14 cellular contexts compared by ENCODE assay signal in genomic region chr3:113685956-113686721, GRCh38. TPM values are rescaled to one million over a fixed set of nuclear protein-coding genes. Genes with fewer than 3 reads are reported as not detected.
DNase-seq lines count a peak whose midpoint lies in the region; ATAC-seq and TF ChIP-seq lines count a peak whose summit lies in the region.
"Had no signal": no experiment of that assay in that cellular context is flagged by ENCODE, and none has a peak within 500 bp of the region (broad histone marks: within the 10 kb centered on the region; RNA-seq: fewer than 3 reads in every experiment).

No MANE protein-coding gene starts in this region.

- DNase-seq in Right ventricle myocardium inferior (ENCODE audit: missing footprints) (no peak), cardiac septum (ENCODE audit: low spot score) (no peak), brain microvascular endothelial cell (peak; percentile 25), kidney epithelial cell (ENCODE audit: low read depth) (peak; percentile 25), aorta (no peak), NCI-H510A (lab: John Stamatoyannopoulos, UW) (no peak), middle frontal gyrus (ENCODE audit: extremely low spot score, low spot score) (no peak)
- DNase-seq: activated T-cell treated with anti-CD3 and anti-CD28 coated beads, Interleukin-2, amount 50 U/mL, for 24 hours; GDM1; H7; NCI-H1436 treated with DMSO at 0.1 percent for 48 hours; nephron progenitor cell; stimulated activated CD4-positive, alpha-beta T cell treated with anti-CD3 and anti-CD28 coated beads, Interleukin-2, amount 100 ng/mL, for 24 hours had no signal

- intact Hi-C loops in Right ventricle myocardium inferior (cut with DNase I) (no loop called here), cardiac septum (cut with DNase I) (no loop called here), aorta (cut with DNase I) (no loop called here)

- H3K27me3 ChIP-seq in brain microvascular endothelial cell (replicated peaks) = no peaks in the 10 kb centered on the region
- H3K27me3 ChIP-seq in kidney epithelial cell (ENCODE audit: control insufficient read depth, insufficient read depth, low read length) = no peaks in the 10 kb centered on the region
- H3K27me3 ChIP-seq in aorta (ENCODE audit: control insufficient read depth in 1 of 2, insufficient read depth in 2 of 2, low read length in 1 of 2) = no peaks in the 10 kb centered on the region

- in situ Hi-C loops in brain microvascular endothelial cell (cut with HindIII; ENCODE audit: low pct_ligation_motif_present, low sequenced_read_pairs) = no loop called here

- H3K36me3 ChIP-seq in brain microvascular endothelial cell (replicated peaks) = no peaks in the 10 kb centered on the region
- no peaks in the 10 kb centered on the region for H3K36me3 ChIP-seq in kidney epithelial cell (ENCODE audit: control insufficient read depth, insufficient read depth, low read length)
- H3K36me3 ChIP-seq in aorta (ENCODE audit: control insufficient read depth in 1 of 2, insufficient read depth in 2 of 2, low read length in 1 of 2) = no peaks in the 10 kb centered on the region

- TF ChIP-seq CTCF in brain microvascular endothelial cell (IDR thresholded peaks at IDR 0.05; ENCODE audit: low read depth, low read length, missing control alignments) = no peak
- TF ChIP-seq CTCF in kidney epithelial cell (IDR thresholded peaks at IDR 0.05; ENCODE audit: insufficient read depth, low read length, poor library complexity, severe bottlenecking) = no peak

- H3K4me3 ChIP-seq in brain microvascular endothelial cell (ENCODE audit: low read depth, low read length) (no peak overlapping the region), kidney epithelial cell (ENCODE audit: low read depth, low read length) (no peak overlapping the region), aorta (ENCODE audit: low read length in 2 of 2) (no peak overlapping the region)

- ATAC-seq in Right ventricle myocardium inferior (peak; percentile 69), aorta (ENCODE audit: low FRiP score) (peak; percentile 68), GM18870 (IDR thresholded peaks at IDR 0.05; ENCODE audit: unreplicated experiment) (no peak)

- no peaks in the 10 kb centered on the region for H3K4me1 ChIP-seq in aorta (ENCODE audit: control insufficient read depth in 1 of 2, insufficient read depth in 2 of 2, low read length in 2 of 2)

- no peaks in the 10 kb centered on the region for H3K9me3 ChIP-seq in aorta (ENCODE audit: control insufficient read depth, low read length)

- WGBS in aorta, 2 donors = 73 to 80% methylated on average over 2 of the region's 2 CpGs

- H3K27ac ChIP-seq in brain microvascular endothelial cell (no peak overlapping the region), aorta (ENCODE audit: low read depth in 1 of 2, low read length in 2 of 2) (no peak overlapping the region)

RNA-seq across cellular contexts. Expression of gene USF3, which starts 10.3 kb away (rescaled TPM):
- total RNA-seq in Right ventricle myocardium inferior = 12.9 TPM
- 16.3 TPM for total RNA-seq in cardiac septum
- 11.3 and 12.9 TPM in 2 replicates for total RNA-seq in kidney epithelial cell
- total RNA-seq in aorta = 10 to 100 TPM; 18.0 to 18.3 TPM
- 1 to 10 TPM; 3.3 to 6.2 TPM for polyA plus RNA-seq in aorta

RNA-seq across cellular contexts. Expression of gene NAA50, which starts 59.9 kb away (rescaled TPM):
- total RNA-seq in Right ventricle myocardium inferior = 80.8 TPM
- 68.5 TPM for total RNA-seq in cardiac septum
- total RNA-seq in kidney epithelial cell = 110 and 149 TPM in 2 replicates
- total RNA-seq in aorta = 10 to 100 TPM; 74.1 to 75.7 TPM
- polyA plus RNA-seq in aorta = 10 to 100 TPM; 30.6 to 31.5 TPM

Comparison
In these comparisons a context has a peak if more than half of its experiments do, and no peak if none do; other contexts are left out.
1. DNase-seq: peak in brain microvascular endothelial cell (single experiment) and kidney epithelial cell (single experiment); none in Right ventricle myocardium inferior (single experiment), cardiac septum (single experiment), aorta (0 of 2), NCI-H510A (single experiment) and middle frontal gyrus (single experiment).